17 cellular contexts compared by ENCODE assay signal in genomic region chr18:38427234-38427633, GRCh38.
DNase-seq lines count a peak whose midpoint lies in the region; ATAC-seq and TF ChIP-seq lines count a peak whose summit lies in the region.
"Had no signal": no experiment of that assay in that cellular context is flagged by ENCODE, and none has a peak within 500 bp of the region (broad histone marks: within the 10 kb centered on the region; RNA-seq: fewer than 3 reads in every experiment).

No MANE protein-coding gene starts in this region.

- DNase-seq in DMS153 treated with DMSO at 0.1 percent for 48 hours (lab: John Stamatoyannopoulos, UW; ENCODE audit: unreplicated experiment) (peak; percentile 35), NCI-H2081 (lab: John Stamatoyannopoulos, UW) (peak; percentile 18 to 64), dorsolateral prefrontal cortex (peak in 3 of 10 donors; percentile 21 to 48 (median 44)), GM20000 (ENCODE audit: low spot score) (no peak)
- DNase-seq in activated naive CD8-positive, alpha-beta T cell treated with anti-CD3 and anti-CD28 coated beads, Interleukin-2, amount 50 U/mL, for 24 hours: no peak
- DNase-seq: cerebellar nuclear complex; KBM-7; lower lobe of right lung; NCI-H446; stimulated activated CD4-positive, alpha-beta T cell treated with anti-CD3 and anti-CD28 coated beads, Interleukin-12 subunit alpha, Interleukin-12 subunit beta, amount 100 ng/mL, for 4 hours had no signal

- H3K4me3 Mint-ChIP-seq in activated naive CD8-positive, alpha-beta T cell treated with anti-CD3 and anti-CD28 coated beads, Interleukin-2, amount 50 U/mL, for 24 hours: no peak overlapping the region

- no peaks in the 10 kb centered on the region for H3K4me1 Mint-ChIP-seq in activated naive CD8-positive, alpha-beta T cell treated with anti-CD3 and anti-CD28 coated beads, Interleukin-2, amount 50 U/mL, for 24 hours

- no peaks in the 10 kb centered on the region for H3K27me3 Mint-ChIP-seq in activated naive CD8-positive, alpha-beta T cell treated with anti-CD3 and anti-CD28 coated beads, Interleukin-2, amount 50 U/mL, for 24 hours

- H3K4me3 ChIP-seq in dorsolateral prefrontal cortex: no peak overlapping the region
- H3K4me3 ChIP-seq: hepatocyte, lower lobe of right lung, SK-N-MC, thoracic aorta had no signal

- no peaks in the 10 kb centered on the region for H3K36me3 Mint-ChIP-seq in activated naive CD8-positive, alpha-beta T cell treated with anti-CD3 and anti-CD28 coated beads, Interleukin-2, amount 50 U/mL, for 24 hours (ENCODE audit: low read depth)

- intact Hi-C loops in dorsolateral prefrontal cortex (cut with DNase I): no loop called here

- H3K27ac ChIP-seq in C4-2B: no peak overlapping the region
- H3K27ac ChIP-seq in dorsolateral prefrontal cortex: no peak overlapping the region
- H3K27ac ChIP-seq: hepatocyte, lower lobe of right lung, SK-N-MC, thoracic aorta, VCaP had no signal

- ATAC-seq in HG02981 (IDR thresholded peaks at IDR 0.05; ENCODE audit: unreplicated experiment): no peak
- no peak for ATAC-seq in GM21390 (IDR thresholded peaks at IDR 0.05; ENCODE audit: unreplicated experiment)
- no peak for ATAC-seq in activated naive CD8-positive, alpha-beta T cell treated with anti-CD3 and anti-CD28 coated beads, Interleukin-2, amount 50 U/mL, for 24 hours
- ATAC-seq: lower lobe of right lung had no signal

- TF ChIP-seq CTCF in C4-2B (conservative IDR thresholded peaks at IDR 0.05) (peak; percentile 21; the same call in 1 of the 2 replicates), dorsolateral prefrontal cortex (IDR thresholded peaks at IDR 0.05 in 54 of 56, conservative IDR thresholded peaks at IDR 0.05 in 2 of 56; ENCODE audit: low read depth in 1 of 56, partially characterized antibody in 56 of 56) (peak in 35 of 56 donors; percentile 10 to 66 (median 25)), GM20000 (IDR thresholded peaks at IDR 0.05; ENCODE audit: extremely low read depth, missing control alignments) (no peak)

- no peaks in the 10 kb centered on the region for H3K9me3 Mint-ChIP-seq in activated naive CD8-positive, alpha-beta T cell treated with anti-CD3 and anti-CD28 coated beads, Interleukin-2, amount 50 U/mL, for 24 hours

- no peak overlapping the region for H3K27ac Mint-ChIP-seq in activated naive CD8-positive, alpha-beta T cell treated with anti-CD3 and anti-CD28 coated beads, Interleukin-2, amount 50 U/mL, for 24 hours

- H3K27me3 ChIP-seq in dorsolateral prefrontal cortex: no peaks in the 10 kb centered on the region
- H3K27me3 ChIP-seq: hepatocyte had no signal

Comparison
In these comparisons a context has a peak if more than half of its experiments do, and no peak if none do; other contexts are left out.
1. DNase-seq: peak in DMS153 treated with DMSO at 0.1 percent for 48 hours (single experiment) and NCI-H2081 (2 of 2); none in GM20000 (single experiment) and activated naive CD8-positive, alpha-beta T cell treated with anti-CD3 and anti-CD28 coated beads, Interleukin-2, amount 50 U/mL, for 24 hours (single experiment).